ENCODE assay signal across 17 cellular contexts in the genomic region with DNA sequence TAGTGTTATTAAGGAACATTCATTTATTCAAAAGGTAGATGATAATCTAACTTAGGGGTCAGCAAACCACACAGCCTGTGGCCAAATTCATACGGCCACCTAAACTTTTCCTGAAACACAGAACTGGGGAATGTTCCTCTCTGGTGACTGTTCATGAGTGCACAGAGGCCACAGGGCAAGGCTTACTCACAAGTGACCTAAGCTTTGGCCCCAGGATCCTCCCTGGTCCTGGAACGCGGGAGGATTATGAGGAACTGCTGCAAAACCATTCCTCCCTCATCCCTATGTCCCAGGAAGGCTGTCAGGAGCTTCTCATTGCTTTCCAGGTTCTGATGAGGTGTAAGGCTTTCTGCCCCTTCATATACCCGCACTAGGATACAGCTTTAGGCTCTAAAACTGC.
DNase-seq lines count a peak whose midpoint lies in the region; ATAC-seq, FAIRE-seq and TF ChIP-seq lines count a peak whose summit lies in the region.
"Had no signal": no experiment of that assay in that cellular context is flagged by ENCODE, and none has a peak within 500 bp of the region (broad histone marks: within the 10 kb centered on the region; RNA-seq: fewer than 3 reads in every experiment).

No MANE protein-coding gene starts in this region.

- H3K36me3 ChIP-seq in DND-41 (ENCODE audit: insufficient read depth, low read length) = no peaks in the 10 kb centered on the region
- H3K36me3 ChIP-seq in IMR-90 (ENCODE audit: control insufficient read depth, insufficient read depth, low read length) = peaks cover 6% of the 10 kb centered on the region
- H3K36me3 ChIP-seq in brain microvascular endothelial cell (replicated peaks) = no peaks in the 10 kb centered on the region
- no peaks in the 10 kb centered on the region for H3K36me3 ChIP-seq in HepG2 (replicated peaks in 1 of 2; ENCODE audit: control insufficient read depth in 1 of 2, insufficient read depth in 2 of 2, low read length in 2 of 2)
- H3K36me3 ChIP-seq in small intestine (ENCODE audit: control insufficient read depth in 2 of 2, insufficient read depth in 2 of 2, low read length in 2 of 2) = no peaks in the 10 kb centered on the region

- peak overlapping the region; percentile 48 for H3K4ac ChIP-seq in IMR-90 (ENCODE audit: low read depth, low read length)

- CTCF ChIA-PET in IMR-90 (lab: Yijun Ruan, JAX) (no interaction called here), HepG2 (lab: Yijun Ruan, JAX; ENCODE audit: low intra/inter-chr PET ratio, low total read pairs) (no interaction called here)

- peaks cover 6% of the 10 kb centered on the region; the same call in 1 of the 2 replicates for H3K4me1 ChIP-seq in DND-41 (ENCODE audit: insufficient read depth, low read length)
- peaks cover 8% of the 10 kb centered on the region for H3K4me1 ChIP-seq in IMR-90 (ENCODE audit: control insufficient read depth, insufficient read depth, low read length)
- no peaks in the 10 kb centered on the region for H3K4me1 ChIP-seq in HepG2 (ENCODE audit: insufficient read depth, low read length)
- no peaks in the 10 kb centered on the region for H3K4me1 ChIP-seq in small intestine (ENCODE audit: control insufficient read depth in 2 of 2, insufficient read depth in 1 of 2, low read depth in 1 of 2, low read length in 1 of 2)
- H3K4me1 ChIP-seq: A549 had no signal

- no peak overlapping the region for H3K4me2 ChIP-seq in DND-41 (ENCODE audit: insufficient read depth, low read length)
- no peak overlapping the region for H3K4me2 ChIP-seq in IMR-90 (ENCODE audit: low read depth, low read length)
- H3K4me2 ChIP-seq in HepG2 (ENCODE audit: low read depth, low read length) = no peak overlapping the region
- H3K4me2 ChIP-seq: A549 had no signal

- H4K8ac ChIP-seq in IMR-90 (ENCODE audit: low read depth in 2 of 2, low read length in 2 of 2) = 0 out of 4 replicates have a peak overlapping the region, but pooled peaks of 1 of the 2 experiments have one; percentile 19

- in situ Hi-C loops in IMR-90 (cut with MboI; ENCODE audit: low sequenced_read_pairs) (no loop called here), brain microvascular endothelial cell (cut with HindIII; ENCODE audit: low pct_ligation_motif_present, low sequenced_read_pairs) (no loop called here), HepG2 (cut with HindIII; ENCODE audit: extremely low pct_ligation_motif_present, low pct_unique_long_range_greater_than_20kb) (no loop called here)

- no peak overlapping the region for H3K9ac ChIP-seq in DND-41 (ENCODE audit: low read depth, low read length)
- H3K9ac ChIP-seq in IMR-90 (ENCODE audit: low read depth, low read length) = no peak overlapping the region
- no peak overlapping the region for H3K9ac ChIP-seq in HepG2 (ENCODE audit: insufficient read depth, low read depth, low read length)

- peak overlapping the region; percentile 62 for H2AK9ac ChIP-seq in IMR-90 (replicated peaks; ENCODE audit: low read depth, low read length, poor library complexity)

- TF ChIP-seq POLR2A in IMR-90 (IDR thresholded peaks at IDR 0.05; ENCODE audit: low read depth, low read length) = no peak
- TF ChIP-seq POLR2A in HepG2 (IDR thresholded peaks at IDR 0.05; ENCODE audit: insufficient read depth in 1 of 2, low read depth in 2 of 2, low read length in 2 of 2) = no peak

- dilution Hi-C loops in IMR-90 (cut with HindIII; ENCODE audit: low sequenced_read_pairs, unreplicated experiment) = no loop called here

- peaks cover 0 to 17% of the 10 kb centered on the region in 2 experiments; a peak in 3 of 4 replicates for H3K79me1 ChIP-seq in IMR-90 (ENCODE audit: low read depth in 1 of 2, low read length in 2 of 2)

- POLR2A ChIA-PET in IMR-90 (lab: Charles Lee; ENCODE audit: unreplicated experiment) (no interaction called here), HepG2 (lab: Yijun Ruan, JAX) (no interaction called here)

- peak overlapping the region; percentile 62; the same call in 1 of the 2 replicates for H3K14ac ChIP-seq in IMR-90 (replicated peaks; ENCODE audit: low read depth, low read length)

- H4K20me1 ChIP-seq in DND-41 (ENCODE audit: insufficient read depth, low read length) = no peaks in the 10 kb centered on the region
- H4K20me1 ChIP-seq in IMR-90 (ENCODE audit: insufficient read depth, low read length) = no peaks in the 10 kb centered on the region
- no peaks in the 10 kb centered on the region for H4K20me1 ChIP-seq in HepG2 (ENCODE audit: insufficient read depth, low read length)

- peaks cover 16% of the 10 kb centered on the region for H3K9me1 ChIP-seq in IMR-90 (ENCODE audit: insufficient read depth, low read length)

- H3K27me3 ChIP-seq in DND-41 (ENCODE audit: insufficient read depth, low read length, poor library complexity) = no peaks in the 10 kb centered on the region
- no peaks in the 10 kb centered on the region for H3K27me3 ChIP-seq in IMR-90 (ENCODE audit: control insufficient read depth, insufficient read depth, low read length)
- H3K27me3 ChIP-seq in brain microvascular endothelial cell (replicated peaks) = no peaks in the 10 kb centered on the region
- H3K27me3 ChIP-seq in HepG2 (ENCODE audit: control insufficient read depth in 1 of 2, insufficient read depth in 2 of 2, low read length in 2 of 2) = no peaks in the 10 kb centered on the region
- no peaks in the 10 kb centered on the region for H3K27me3 ChIP-seq in small intestine (ENCODE audit: control insufficient read depth in 2 of 2, insufficient read depth in 2 of 2, low read length in 2 of 2)

- H2AK5ac ChIP-seq in IMR-90 (ENCODE audit: low read depth, low read length) = peak overlapping the region; percentile 35; the same call in 1 of the 2 replicates

- 0 out of 2 replicates have a peak overlapping the region, but pooled peaks have one; percentile 50 for H3K23ac ChIP-seq in IMR-90 (ENCODE audit: low read depth, low read length)

- DNase-seq in DND-41 = no peak
- DNase-seq in IMR-90 = peak; percentile 58
- DNase-seq in brain microvascular endothelial cell = peak; percentile 28
- DNase-seq in hepatic stellate cell (ENCODE audit: low spot score) = peak; percentile 14
- DNase-seq in HepG2 (ENCODE audit: low spot score) = no peak
- DNase-seq in small intestine = no peak
- DNase-seq: Calu3; CD4-positive, alpha-beta T cell; H9; NCI-H1092; NCI-H187 treated with DMSO at 0.1 percent for 48 hours; NCI-H446; NCI-H748 treated with DMSO at 0.1 percent for 48 hours; SHP77 treated with DMSO at 0.1 percent for 48 hours had no signal

- TF ChIP-seq RAD21 in IMR-90 (IDR thresholded peaks at IDR 0.05; ENCODE audit: low read length) (no peak), HepG2 (CRISPR knock-in tag; IDR thresholded peaks at IDR 0.05) (no peak)

- TF ChIP-seq CTCF in DND-41 (IDR thresholded peaks at IDR 0.05; ENCODE audit: borderline replicate concordance, extremely low read depth, low read length, poor library complexity, severe bottlenecking) (no peak), IMR-90 (conservative IDR thresholded peaks at IDR 0.05; ENCODE audit: low read depth, low read length) (no peak), brain microvascular endothelial cell (IDR thresholded peaks at IDR 0.05; ENCODE audit: low read depth, low read length, missing control alignments) (no peak), HepG2 (CRISPR knock-in tag; IDR thresholded peaks at IDR 0.05) (no peak)

- peak overlapping the region; percentile 52; the same call in 1 of the 2 replicates for H2AFZ ChIP-seq in DND-41 (ENCODE audit: low read depth, low read length)
- H2AFZ ChIP-seq in IMR-90 (replicated peaks; ENCODE audit: low read length, poor library complexity) = peak overlapping the region; percentile 55
- no peak overlapping the region for H2AFZ ChIP-seq in HepG2 (ENCODE audit: low read length)

- intact Hi-C loops in IMR-90 (cut with micrococcal nuclease) = no loop called here
- intact Hi-C loops in HepG2 (cut with micrococcal nuclease; ENCODE audit: unreplicated experiment) = no loop called here

- H3K27ac ChIP-seq in DND-41 (ENCODE audit: low read length) (no peak overlapping the region), IMR-90 (ENCODE audit: insufficient read depth, low read length) (no peak overlapping the region), brain microvascular endothelial cell (no peak overlapping the region), HepG2 (ENCODE audit: extremely low read length, insufficient read depth, low read length) (no peak overlapping the region), small intestine (ENCODE audit: low read depth in 1 of 2, low read length in 1 of 2) (no peak overlapping the region)
- H3K27ac ChIP-seq: A549 had no signal

- H2BK120ac ChIP-seq in IMR-90 (ENCODE audit: low read depth, low read length) = peak overlapping the region; percentile 78; the same call in 1 of the 2 replicates

- H2BK15ac ChIP-seq in IMR-90 (ENCODE audit: low read depth, low read length) = 0 out of 3 replicates have a peak overlapping the region, but pooled peaks have one; percentile 36

- no peak overlapping the region for H3K56ac ChIP-seq in IMR-90 (ENCODE audit: extremely low read depth, insufficient read depth, low read length)

- peak overlapping the region; percentile 48 for H2BK20ac ChIP-seq in IMR-90 (ENCODE audit: low read depth, low read length)

- H2BK5ac ChIP-seq in IMR-90 (ENCODE audit: low read depth, low read length, poor library complexity, severe bottlenecking) = peak overlapping the region; percentile 11

- H3K4me3 ChIP-seq in DND-41 (ENCODE audit: low read depth in 1 of 2, low read length in 2 of 2) (no peak overlapping the region), IMR-90 (ENCODE audit: insufficient read depth, low read depth, low read length) (no peak overlapping the region), brain microvascular endothelial cell (ENCODE audit: low read depth, low read length) (no peak overlapping the region), HepG2 (replicated peaks in 1 of 3; ENCODE audit: insufficient read depth in 1 of 3, low read depth in 2 of 3, low read length in 3 of 3) (no peak overlapping the region), small intestine (ENCODE audit: low read depth in 1 of 2, low read length in 2 of 2) (no peak overlapping the region)
- H3K4me3 ChIP-seq: A549 had no signal

- WGBS in IMR-90 (ENCODE audit: extremely low coverage in 2 of 2, insufficient read length in 1 of 2), 2 experiments = no CpG with 5 or more reads among the region's 4 CpGs
- 7% methylated on average over 2 of the region's 4 CpGs for WGBS in HepG2 (ENCODE audit: low lambda C conversion rate)
- 79 to 97% (median 87%) methylated on average over 4 of the region's 4 CpGs for WGBS in small intestine, 3 donors

- no peak overlapping the region for H4K5ac ChIP-seq in IMR-90 (ENCODE audit: low read depth, low read length)

- H3K79me2 ChIP-seq in DND-41 (ENCODE audit: insufficient read depth, low read length) (no peaks in the 10 kb centered on the region), HepG2 (ENCODE audit: insufficient read depth, low read length) (no peaks in the 10 kb centered on the region)

- ATAC-seq in DND-41 (ENCODE audit: insufficient read depth, low read depth) = no peak
- no peak for ATAC-seq in IMR-90 (ENCODE audit: low read depth)
- ATAC-seq in HepG2 = no peak
- no peak for ATAC-seq in HG03571 (IDR thresholded peaks at IDR 0.05; ENCODE audit: unreplicated experiment)
- no peak for ATAC-seq in HG02642 (IDR thresholded peaks at IDR 0.05; ENCODE audit: poor library complexity, unreplicated experiment)
- ATAC-seq: A549 had no signal

- H3K9me3 ChIP-seq in DND-41 (ENCODE audit: insufficient read depth, low read length, severe bottlenecking) (peaks cover 5% of the 10 kb centered on the region), IMR-90 (ENCODE audit: control insufficient read depth, insufficient read depth, low read length) (no peaks in the 10 kb centered on the region), HepG2 (ENCODE audit: low read length) (peaks cover 27% of the 10 kb centered on the region), small intestine (ENCODE audit: control insufficient read depth, low read depth) (no peaks in the 10 kb centered on the region)
- H3K9me3 ChIP-seq: A549 had no signal

- peak overlapping the region; percentile 63 for H4K91ac ChIP-seq in IMR-90 (ENCODE audit: insufficient read depth, low read depth, low read length)

- FAIRE-seq in HepG2 (lab: Jason Lieb, UNC) (no peak), small intestine (lab: Jason Lieb, UNC) (no peak)
- FAIRE-seq: A549 had no signal

- no TSS peak for BruUV-seq in IMR-90 (replicated peaks; lab: Mats Ljungman, UMichigan)
- no TSS peak for BruUV-seq in HepG2 (replicated peaks; lab: Mats Ljungman, UMichigan)

- TF ChIP-seq EP300 in HepG2 (IDR thresholded peaks at IDR 0.05; ENCODE audit: low read depth in 2 of 2, low read length in 2 of 2) (no peak), HepG2 (CRISPR knock-in tag; IDR thresholded peaks at IDR 0.05; ENCODE audit: borderline replicate concordance) (no peak)

- no peak overlapping the region for H3K18ac ChIP-seq in IMR-90 (ENCODE audit: low read depth, low read length)

Comparison
In these comparisons a context has a peak if more than half of its experiments do, and no peak if none do; other contexts are left out.
1. DNase-seq: peak in IMR-90 (single experiment), brain microvascular endothelial cell (single experiment) and hepatic stellate cell (single experiment); none in DND-41 (single experiment), HepG2 (single experiment) and small intestine (single experiment).